In genomic region chr13:110484290-110485048, GRCh38 we compare ENCODE assay signal across 12 cellular contexts.
DNase-seq lines count a peak whose midpoint lies in the region; ATAC-seq, FAIRE-seq and TF ChIP-seq lines count a peak whose summit lies in the region.
"Had no signal": no experiment of that assay in that cellular context is flagged by ENCODE, and none has a peak within 500 bp of the region (broad histone marks: within the 10 kb centered on the region; RNA-seq: fewer than 3 reads in every experiment).

No MANE protein-coding gene starts in this region.

- H3K56ac ChIP-seq in IMR-90 (ENCODE audit: extremely low read depth, insufficient read depth, low read length): no peak overlapping the region

- no peak overlapping the region for H4K8ac ChIP-seq in IMR-90 (ENCODE audit: low read depth in 2 of 2, low read length in 2 of 2)

- H3K27ac ChIP-seq in IMR-90 (ENCODE audit: insufficient read depth, low read length) (no peak overlapping the region), esophagus muscularis mucosa (replicated peaks in 1 of 4) (peak overlapping the region; percentile 35 to 63 (median 43))

- peaks cover 18 to 26% of the 10 kb centered on the region in 2 experiments for H3K79me1 ChIP-seq in IMR-90 (ENCODE audit: low read depth in 1 of 2, low read length in 2 of 2)

- no peak for DNase-seq in IMR-90
- DNase-seq in esophagus muscularis mucosa (ENCODE audit: extremely low spot score): no peak
- DNase-seq in nephron progenitor cell: no peak
- no peak for DNase-seq in ecto neural progenitor cell (ENCODE audit: low spot score)
- DNase-seq in GM19239 (ENCODE audit: insufficient read length, low spot score): no peak
- DNase-seq in NCI-H146 (lab: John Stamatoyannopoulos, UW): no peak
- DNase-seq in NCI-H2227 treated with DMSO at 0.1 percent for 48 hours (lab: John Stamatoyannopoulos, UW): no peak
- DNase-seq: CD8-positive, alpha-beta T cell; NCI-H345; NCI-H526 treated with DMSO at 0.1 percent for 48 hours; NK-92 treated with Interleukin-12 subunit alpha and Interleukin-12 subunit beta, amount 100 ng/mL, for 24 hours had no signal

- FAIRE-seq in GM19239 (lab: Jason Lieb, UNC): no peak
- FAIRE-seq: K562 had no signal

- H2BK5ac ChIP-seq in IMR-90 (ENCODE audit: low read depth, low read length, poor library complexity, severe bottlenecking): peak overlapping the region; percentile 12

- no peak overlapping the region for H2BK15ac ChIP-seq in IMR-90 (ENCODE audit: low read depth, low read length)

- peaks cover 71% of the 10 kb centered on the region for H3K36me3 ChIP-seq in IMR-90 (ENCODE audit: control insufficient read depth, insufficient read depth, low read length)
- peaks cover 65 to 95% (median 90%) of the 10 kb centered on the region in 4 donors for H3K36me3 ChIP-seq in esophagus muscularis mucosa

- H3K27me3 Mint-ChIP-seq in nephron progenitor cell (ENCODE audit: low read depth, poor library complexity): peaks cover 7% of the 10 kb centered on the region

- H3K4me3 ChIP-seq in IMR-90 (ENCODE audit: insufficient read depth, low read depth, low read length) (no peak overlapping the region), esophagus muscularis mucosa (no peak overlapping the region)
- H3K4me3 ChIP-seq: K562 had no signal

- H3K23ac ChIP-seq in IMR-90 (ENCODE audit: low read depth, low read length): no peak overlapping the region

- no peak for TF ChIP-seq RAD21 in IMR-90 (IDR thresholded peaks at IDR 0.05; ENCODE audit: low read length)

- WGBS in IMR-90 (ENCODE audit: extremely low coverage in 2 of 2, insufficient read length in 1 of 2), 2 experiments: 96% methylated on average over 5 of the region's 18 CpGs; no CpG with 5 or more reads in 1 of the 2 experiments
- WGBS in esophagus muscularis mucosa: 91% methylated on average over 14 of the region's 18 CpGs

- H2AK9ac ChIP-seq in IMR-90 (replicated peaks; ENCODE audit: low read depth, low read length, poor library complexity): no peak overlapping the region

- CTCF ChIA-PET in IMR-90 (lab: Yijun Ruan, JAX): no interaction called here

- H3K4me3 Mint-ChIP-seq in nephron progenitor cell: no peak overlapping the region
- H3K4me3 Mint-ChIP-seq: CD8-positive, alpha-beta T cell had no signal

- no peak overlapping the region for H3K4me2 ChIP-seq in IMR-90 (ENCODE audit: low read depth, low read length)

- H4K5ac ChIP-seq in IMR-90 (ENCODE audit: low read depth, low read length): no peak overlapping the region

- H3K9ac ChIP-seq in IMR-90 (ENCODE audit: low read depth, low read length): no peak overlapping the region

- no peak overlapping the region for H2AFZ ChIP-seq in IMR-90 (replicated peaks; ENCODE audit: low read length, poor library complexity)

- H3K27me3 ChIP-seq in IMR-90 (ENCODE audit: control insufficient read depth, insufficient read depth, low read length): no peaks in the 10 kb centered on the region
- H3K27me3 ChIP-seq in esophagus muscularis mucosa: no peaks in the 10 kb centered on the region

- H3K18ac ChIP-seq in IMR-90 (ENCODE audit: low read depth, low read length): no peak overlapping the region

- TF ChIP-seq POLR2A in IMR-90 (IDR thresholded peaks at IDR 0.05; ENCODE audit: low read depth, low read length) (no peak), esophagus muscularis mucosa (IDR thresholded peaks at IDR 0.05; ENCODE audit: low read depth) (no peak)

- intact Hi-C loops in IMR-90 (cut with micrococcal nuclease) (no loop called here), esophagus muscularis mucosa (cut with DNase I) (no loop called here)

- H3K14ac ChIP-seq in IMR-90 (replicated peaks; ENCODE audit: low read depth, low read length): no peak overlapping the region

- TF ChIP-seq CTCF in IMR-90 (conservative IDR thresholded peaks at IDR 0.05; ENCODE audit: low read depth, low read length) (no peak), esophagus muscularis mucosa (IDR thresholded peaks at IDR 0.05) (no peak), nephron progenitor cell (IDR thresholded peaks at IDR 0.05) (no peak)

- H3K4me1 ChIP-seq in IMR-90 (ENCODE audit: control insufficient read depth, insufficient read depth, low read length): peaks cover 8% of the 10 kb centered on the region
- H3K4me1 ChIP-seq in esophagus muscularis mucosa: peaks cover 0 to 15% (median 5%) of the 10 kb centered on the region in 4 donors

- TF ChIP-seq EP300 in esophagus muscularis mucosa (IDR thresholded peaks at IDR 0.05): no peak

- no peak overlapping the region for H2BK20ac ChIP-seq in IMR-90 (ENCODE audit: low read depth, low read length)

- H3K9me1 ChIP-seq in IMR-90 (ENCODE audit: insufficient read depth, low read length): peaks cover 8% of the 10 kb centered on the region; the same call in 1 of the 2 replicates

- dilution Hi-C loops in IMR-90 (cut with HindIII; ENCODE audit: low sequenced_read_pairs, unreplicated experiment): no loop called here

- peaks cover 58% of the 10 kb centered on the region for H3K36me3 Mint-ChIP-seq in nephron progenitor cell (ENCODE audit: low read depth)
- H3K36me3 Mint-ChIP-seq: CD8-positive, alpha-beta T cell had no signal

- TSS peak; percentile 33 for BruUV-seq in IMR-90 (replicated peaks; lab: Mats Ljungman, UMichigan)

- H3K4ac ChIP-seq in IMR-90 (ENCODE audit: low read depth, low read length): no peak overlapping the region

- in situ Hi-C loops in IMR-90 (cut with MboI; ENCODE audit: low sequenced_read_pairs): no loop called here

- H2BK120ac ChIP-seq in IMR-90 (ENCODE audit: low read depth, low read length): no peak overlapping the region

- H2AK5ac ChIP-seq in IMR-90 (ENCODE audit: low read depth, low read length): no peak overlapping the region

- POLR2A ChIA-PET in IMR-90 (lab: Charles Lee; ENCODE audit: unreplicated experiment): no interaction called here

- H4K91ac ChIP-seq in IMR-90 (ENCODE audit: insufficient read depth, low read depth, low read length): no peak overlapping the region

- peaks cover 10% of the 10 kb centered on the region; the same call in 1 of the 2 replicates for H4K20me1 ChIP-seq in IMR-90 (ENCODE audit: insufficient read depth, low read length)

- H3K27ac Mint-ChIP-seq in nephron progenitor cell: peak overlapping the region; percentile 39
- H3K27ac Mint-ChIP-seq: CD8-positive, alpha-beta T cell had no signal

- no peak for ATAC-seq in IMR-90 (ENCODE audit: low read depth)
- ATAC-seq: CD8-positive, alpha-beta T cell; K562 had no signal

- H3K9me3 ChIP-seq in IMR-90 (ENCODE audit: control insufficient read depth, insufficient read depth, low read length) (no peaks in the 10 kb centered on the region), esophagus muscularis mucosa (no peaks in the 10 kb centered on the region)

- no peaks in the 10 kb centered on the region for H3K9me3 Mint-ChIP-seq in nephron progenitor cell
- H3K9me3 Mint-ChIP-seq: CD8-positive, alpha-beta T cell had no signal

- peaks cover 24% of the 10 kb centered on the region for H3K4me1 Mint-ChIP-seq in nephron progenitor cell

TF ChIP-seq in IMR-90, 13 proteins besides CTCF, POLR2A, EP300 and RAD21:
- TF ChIP-seq MAZ (IDR thresholded peaks at IDR 0.05; ENCODE audit: borderline replicate concordance, low read depth, low read length): no peak
- TF ChIP-seq MAFK (IDR thresholded peaks at IDR 0.05; ENCODE audit: low read depth, low read length): no peak
- TF ChIP-seq MXI1 (IDR thresholded peaks at IDR 0.05; ENCODE audit: borderline replicate concordance, low read depth, low read length): no peak
- no peak for TF ChIP-seq CEBPB (IDR thresholded peaks at IDR 0.05; ENCODE audit: low read depth, low read length)
- TF ChIP-seq FOS (IDR thresholded peaks at IDR 0.05; ENCODE audit: low read depth, low read length): no peak
TF ChIP-seq in IMR-90: peak in this region for 0.
